Comparison of ENCODE assay signal across 1 cellular context in genomic region chr10:32055478-32056135, GRCh38.
TF ChIP-seq lines count a peak whose summit lies in the region.

No MANE protein-coding gene starts in this region.

TF ChIP-seq in HepG2, 621 proteins besides CTCF, POLR2A, EP300 and RAD21 (continued from another document and continues in another):
- TF ChIP-seq HNRNPK (IDR thresholded peaks at IDR 0.05; ENCODE audit: low read depth, low read length, poor library complexity, severe bottlenecking) = no peak
- no peak for TF ChIP-seq SMAD3 (CRISPR knock-in tag; IDR thresholded peaks at IDR 0.05)
- TF ChIP-seq ZBTB4 (CRISPR knock-in tag; IDR thresholded peaks at IDR 0.05; ENCODE audit: borderline replicate concordance) = no peak
- 0 out of 2 replicates have a peak, but pooled peaks have one; percentile 16 for TF ChIP-seq ARID5B (CRISPR knock-in tag; IDR thresholded peaks at IDR 0.05)
- no peak for TF ChIP-seq SIN3B (IDR thresholded peaks at IDR 0.05; ENCODE audit: low read length)
- 0 out of 2 replicates have a peak, but pooled peaks have one; percentile 15 for TF ChIP-seq NAIF1 (CRISPR knock-in tag; IDR thresholded peaks at IDR 0.05; ENCODE audit: borderline replicate concordance)
- no peak for TF ChIP-seq HNRNPUL1 (IDR thresholded peaks at IDR 0.05; ENCODE audit: low read depth, low read length)
- no peak for TF ChIP-seq ZNF383 (CRISPR knock-in tag; IDR thresholded peaks at IDR 0.05; ENCODE audit: borderline replicate concordance)
- TF ChIP-seq ZNF878 (CRISPR knock-in tag; IDR thresholded peaks at IDR 0.05) = no peak
- TF ChIP-seq ZNF407 (CRISPR knock-in tag; IDR thresholded peaks at IDR 0.05; ENCODE audit: not compliant biosample characterization) = no peak
- TF ChIP-seq SALL2 (CRISPR knock-in tag; IDR thresholded peaks at IDR 0.05) = no peak
- TF ChIP-seq NR2F1 (CRISPR knock-in tag; IDR thresholded peaks at IDR 0.05) = no peak
- TF ChIP-seq ARNTL (CRISPR knock-in tag; IDR thresholded peaks at IDR 0.05) = no peak
- TF ChIP-seq ZNF280D (CRISPR knock-in tag; IDR thresholded peaks at IDR 0.05) = no peak
- TF ChIP-seq ZBTB7A (CRISPR knock-in tag; IDR thresholded peaks at IDR 0.05) = no peak
- TF ChIP-seq SMAD1 (CRISPR knock-in tag; IDR thresholded peaks at IDR 0.05; ENCODE audit: borderline replicate concordance, low read depth) = no peak
- no peak for TF ChIP-seq GPN1 (CRISPR knock-in tag; IDR thresholded peaks at IDR 0.05; ENCODE audit: borderline replicate concordance)
- peak; percentile 12; the same call in 1 of the 2 replicates for TF ChIP-seq ZNF598 (CRISPR knock-in tag; IDR thresholded peaks at IDR 0.05; ENCODE audit: borderline replicate concordance)
- no peak for TF ChIP-seq STAT6 (CRISPR knock-in tag; IDR thresholded peaks at IDR 0.05; ENCODE audit: borderline replicate concordance)
- no peak for TF ChIP-seq ZMYM2 (CRISPR knock-in tag; IDR thresholded peaks at IDR 0.05)
- TF ChIP-seq ZNF646 (CRISPR knock-in tag; IDR thresholded peaks at IDR 0.05) = peak; percentile 57
